9 cellular contexts compared by ENCODE assay signal in genomic region chr2:127829845-127830246, GRCh38. TPM values are rescaled to one million over a fixed set of nuclear protein-coding genes. Genes with fewer than 3 reads are reported as not detected.
DNase-seq lines count a peak whose midpoint lies in the region; ATAC-seq lines count a peak whose summit lies in the region.
"Had no signal": no experiment of that assay in that cellular context is flagged by ENCODE, and none has a peak within 500 bp of the region (broad histone marks: within the 10 kb centered on the region; RNA-seq: fewer than 3 reads in every experiment).

No MANE protein-coding gene starts in this region.

- peaks cover 14 to 27% of the 10 kb centered on the region in 2 donors for H3K36me3 Mint-ChIP-seq in stimulated activated naive B cell treated with anti-CD40 and anti-IgM and Interleukin-4, amounts not matched to agents 10 μg/mL and 1 μg/mL and 100 μg/mL, for 72 hours

- peaks cover 27 to 38% of the 10 kb centered on the region in 2 donors for H3K4me1 Mint-ChIP-seq in stimulated activated naive B cell treated with anti-CD40 and anti-IgM and Interleukin-4, amounts not matched to agents 10 μg/mL and 1 μg/mL and 100 μg/mL, for 72 hours

- H3K27ac Mint-ChIP-seq in stimulated activated naive B cell treated with anti-CD40 and anti-IgM and Interleukin-4, amounts not matched to agents 10 μg/mL and 1 μg/mL and 100 μg/mL, for 72 hours = peak overlapping the region; percentile 92

- ATAC-seq in HG03280 (IDR thresholded peaks at IDR 0.05; ENCODE audit: unreplicated experiment) (peak; percentile 97), esophagus mucosa (peak; percentile 59)
- peak; percentile 99 for ATAC-seq in stimulated activated naive B cell treated with anti-CD40 and anti-IgM and Interleukin-4, amounts not matched to agents 10 μg/mL and 1 μg/mL and 100 μg/mL, for 72 hours (replicated peaks)

- peaks cover 13 to 18% of the 10 kb centered on the region in 2 donors for H3K27me3 Mint-ChIP-seq in stimulated activated naive B cell treated with anti-CD40 and anti-IgM and Interleukin-4, amounts not matched to agents 10 μg/mL and 1 μg/mL and 100 μg/mL, for 72 hours
- H3K27me3 Mint-ChIP-seq: dendritic cell treated with granulocyte-macrophage colony-stimulating factor and Interleukin-4, amounts not matched to agents 40 ng/mL and 50 ng/mL, for 4 days had no signal

- DNase-seq in NCI-H2196 (lab: John Stamatoyannopoulos, UW; ENCODE audit: unreplicated experiment) (peak; percentile 33), NCI-H2196 treated with DMSO at 0.1 percent for 48 hours (lab: John Stamatoyannopoulos, UW; ENCODE audit: unreplicated experiment) (no peak), T-helper 22 cell (ENCODE audit: low read depth) (peak; percentile 45), NCI-H1930 (lab: John Stamatoyannopoulos, UW) (no peak), NCI-H2171 treated with DMSO at 0.1 percent for 48 hours (lab: John Stamatoyannopoulos, UW) (no peak)
- peak; percentile 80 for DNase-seq in stimulated activated naive B cell treated with anti-CD40 and anti-IgM and Interleukin-4, amounts not matched to agents 10 μg/mL and 1 μg/mL and 100 μg/mL, for 72 hours

- H3K4me3 Mint-ChIP-seq in stimulated activated naive B cell treated with anti-CD40 and anti-IgM and Interleukin-4, amounts not matched to agents 10 μg/mL and 1 μg/mL and 100 μg/mL, for 72 hours = peak overlapping the region; percentile 61 to 68
- H3K4me3 Mint-ChIP-seq: dendritic cell treated with granulocyte-macrophage colony-stimulating factor and Interleukin-4, amounts not matched to agents 40 ng/mL and 50 ng/mL, for 4 days had no signal

- H3K9me3 Mint-ChIP-seq in stimulated activated naive B cell treated with anti-CD40 and anti-IgM and Interleukin-4, amounts not matched to agents 10 μg/mL and 1 μg/mL and 100 μg/mL, for 72 hours = peaks cover 15 to 19% of the 10 kb centered on the region in 2 donors
- H3K9me3 Mint-ChIP-seq: dendritic cell treated with granulocyte-macrophage colony-stimulating factor and Interleukin-4, amounts not matched to agents 40 ng/mL and 50 ng/mL, for 4 days had no signal

RNA-seq across cellular contexts. Expression of gene WDR33, which starts 18.9 kb away (rescaled TPM):
- total RNA-seq in esophagus mucosa = 38.3 TPM

RNA-seq across cellular contexts. Expression of gene POLR2D, which starts 28.1 kb away (rescaled TPM):
- 17.3 TPM for total RNA-seq in esophagus mucosa

RNA-seq across cellular contexts. Expression of gene AMMECR1L, which starts 55.9 kb away (rescaled TPM):
- total RNA-seq in esophagus mucosa = 8.5 TPM

Comparison
In these comparisons a context has a peak if more than half of its experiments do, and no peak if none do; other contexts are left out.
1. DNase-seq: peak in NCI-H2196 (single experiment), T-helper 22 cell (single experiment) and stimulated activated naive B cell treated with anti-CD40 and anti-IgM and Interleukin-4, amounts not matched to agents 10 μg/mL and 1 μg/mL and 100 μg/mL, for 72 hours (single experiment); none in NCI-H2196 treated with DMSO at 0.1 percent for 48 hours (single experiment), NCI-H1930 (0 of 2) and NCI-H2171 treated with DMSO at 0.1 percent for 48 hours (single experiment).
2. Peak in every context shown above with its lines, with median percentiles within 50 percentile points of each other: ATAC-seq.